9 cellular contexts compared by ENCODE assay signal in genomic region chr10:31745612-31746376, GRCh38.
A peak's percentile ranks its signal among the peaks of the same experiment; 100 is the strongest.
DNase-seq lines count a peak whose midpoint lies in the region; ATAC-seq and TF ChIP-seq lines count a peak whose summit lies in the region.
"Had no signal": no experiment of that assay in that cellular context is flagged by ENCODE, and none has a peak within 500 bp of the region (broad histone marks: within the 10 kb centered on the region; RNA-seq: fewer than 3 reads in every experiment).

No MANE protein-coding gene starts in this region.

- H2AFZ ChIP-seq in Karpas-422 (ENCODE audit: low read length) = no peak overlapping the region

- H3K27me3 Mint-ChIP-seq in activated T-cell treated with anti-CD3 and anti-CD28 coated beads, Interleukin-2, amount 50 U/mL, for 4 hours (ENCODE audit: low read depth) = no peaks in the 10 kb centered on the region
- no peaks in the 10 kb centered on the region for H3K27me3 Mint-ChIP-seq in Caco-2 (ENCODE audit: insufficient read depth, unreplicated experiment)

- no peaks in the 10 kb centered on the region for H3K79me2 ChIP-seq in Karpas-422 (ENCODE audit: low read length)

- no peak overlapping the region for H3K27ac Mint-ChIP-seq in Caco-2 (ENCODE audit: unreplicated experiment)

- H3K4me1 Mint-ChIP-seq in activated T-cell treated with anti-CD3 and anti-CD28 coated beads, Interleukin-2, amount 50 U/mL, for 4 hours (ENCODE audit: low read depth) = peaks cover 30% of the 10 kb centered on the region
- H3K4me1 Mint-ChIP-seq in Caco-2 (ENCODE audit: low read depth, unreplicated experiment) = no peaks in the 10 kb centered on the region

- H3K27ac ChIP-seq in left lung (peak overlapping the region in 1 of 2 donors; percentile 55), Karpas-422 (ENCODE audit: low read length) (no peak overlapping the region)

- DNase-seq in AG10803 (ENCODE audit: low read depth) (peak; percentile 92), left lung (peak in 1 of 2 donors; percentile 37), Karpas-422 (no peak), Caco-2 (no peak), HuH-7.5 (ENCODE audit: low spot score) (no peak)
- peak; percentile 34 for DNase-seq in activated T-cell treated with anti-CD3 and anti-CD28 coated beads, Interleukin-2, amount 50 U/mL, for 4 hours

- no peaks in the 10 kb centered on the region for H3K27me3 ChIP-seq in left lung
- H3K27me3 ChIP-seq in Karpas-422 (ENCODE audit: low read length) = no peaks in the 10 kb centered on the region
- H3K27me3 ChIP-seq in Caco-2 (replicated peaks; ENCODE audit: control insufficient read depth, insufficient read depth, low read length) = no peaks in the 10 kb centered on the region
- H3K27me3 ChIP-seq: adrenal gland had no signal

- TF ChIP-seq CTCF in AG10803 (conservative IDR thresholded peaks at IDR 0.05; ENCODE audit: low read length) (no peak), left lung (IDR thresholded peaks at IDR 0.05) (no peak), Caco-2 (IDR thresholded peaks at IDR 0.05; ENCODE audit: insufficient read depth in 1 of 2, low read depth in 1 of 2, low read length in 1 of 2, severe bottlenecking in 1 of 2, unreplicated experiment in 1 of 2) (no peak)

- H3K36me3 Mint-ChIP-seq in activated T-cell treated with anti-CD3 and anti-CD28 coated beads, Interleukin-2, amount 50 U/mL, for 4 hours (ENCODE audit: insufficient read depth) = no peaks in the 10 kb centered on the region
- no peaks in the 10 kb centered on the region for H3K36me3 Mint-ChIP-seq in Caco-2 (ENCODE audit: insufficient read depth, unreplicated experiment)

- H3K4me3 ChIP-seq in AG10803 (ENCODE audit: low read length) (no peak overlapping the region), left lung (no peak overlapping the region), Karpas-422 (ENCODE audit: low read length) (no peak overlapping the region), Caco-2 (ENCODE audit: low read depth, low read length) (no peak overlapping the region)
- H3K4me3 ChIP-seq: adrenal gland had no signal

- H3K9ac ChIP-seq in Karpas-422 (ENCODE audit: low read length) = no peak overlapping the region

- H3K9me2 ChIP-seq in Karpas-422 (replicated peaks; ENCODE audit: insufficient read depth, low read length) = no peaks in the 10 kb centered on the region

- POLR2A ChIA-PET in Caco-2 (lab: Charles Lee) = interaction anchor here (0.6 kb wide), 1 partner anchor 216 kb away, joined by 6 read pairs; no protein-coding TSS in a partner anchor

- CTCF ChIA-PET in Caco-2 (lab: Charles Lee) = no interaction called here

- H3K4me3 Mint-ChIP-seq in activated T-cell treated with anti-CD3 and anti-CD28 coated beads, Interleukin-2, amount 50 U/mL, for 4 hours = no peak overlapping the region
- H3K4me3 Mint-ChIP-seq in Caco-2 (ENCODE audit: unreplicated experiment) = no peak overlapping the region

- H3K4me2 ChIP-seq in Karpas-422 (ENCODE audit: low read depth, low read length, poor library complexity, severe bottlenecking) = no peak overlapping the region

- no peaks in the 10 kb centered on the region for H4K20me1 ChIP-seq in Karpas-422 (ENCODE audit: insufficient read depth, low read depth, low read length)

- H3K4me1 ChIP-seq in left lung (peaks cover 11 to 28% of the 10 kb centered on the region in 2 donors), Karpas-422 (ENCODE audit: low read length) (no peaks in the 10 kb centered on the region), Caco-2 (no peaks in the 10 kb centered on the region)

- ATAC-seq in HG03378 (IDR thresholded peaks at IDR 0.05; ENCODE audit: unreplicated experiment) (peak; percentile 44), left lung (peak; percentile 73), HG02571 (IDR thresholded peaks at IDR 0.05; ENCODE audit: unreplicated experiment) (no peak)
- ATAC-seq in activated T-cell treated with anti-CD3 and anti-CD28 coated beads, Interleukin-2, amount 50 U/mL, for 4 hours = peak; percentile 98

- H3K9me3 Mint-ChIP-seq in activated T-cell treated with anti-CD3 and anti-CD28 coated beads, Interleukin-2, amount 50 U/mL, for 4 hours = no peaks in the 10 kb centered on the region
- H3K9me3 Mint-ChIP-seq in Caco-2 (ENCODE audit: unreplicated experiment) = no peaks in the 10 kb centered on the region

- intact Hi-C loops in left lung (cut with DNase I) (no loop called here), Caco-2 (cut with micrococcal nuclease; ENCODE audit: unreplicated experiment) (no loop called here)

- BruUV-seq in Caco-2 (replicated peaks; lab: Mats Ljungman, UMichigan) = no TSS peak

- no peaks in the 10 kb centered on the region for H3K36me3 ChIP-seq in left lung
- H3K36me3 ChIP-seq in Karpas-422 (ENCODE audit: insufficient read depth, low read length) = no peaks in the 10 kb centered on the region
- H3K36me3 ChIP-seq in Caco-2 (ENCODE audit: control insufficient read depth, insufficient read depth, low read length) = no peaks in the 10 kb centered on the region
- H3K36me3 ChIP-seq: adrenal gland had no signal

- no peaks in the 10 kb centered on the region for H3K9me3 ChIP-seq in left lung
- no peaks in the 10 kb centered on the region for H3K9me3 ChIP-seq in Karpas-422 (ENCODE audit: low read length)
- H3K9me3 ChIP-seq in Caco-2 = no peaks in the 10 kb centered on the region
- H3K9me3 ChIP-seq: adrenal gland had no signal

Comparison
In these comparisons a context has a peak if more than half of its experiments do, and no peak if none do; other contexts are left out.
1. DNase-seq: peak in AG10803 (single experiment) and activated T-cell treated with anti-CD3 and anti-CD28 coated beads, Interleukin-2, amount 50 U/mL, for 4 hours (single experiment); none in Karpas-422 (single experiment), Caco-2 (0 of 2) and HuH-7.5 (single experiment).